Comparison of ENCODE assay signal across 12 cellular contexts in genomic region chr9:37976714-37977477, GRCh38.
DNase-seq lines count a peak whose midpoint lies in the region; TF ChIP-seq lines count a peak whose summit lies in the region.
"Had no signal": no experiment of that assay in that cellular context is flagged by ENCODE, and none has a peak within 500 bp of the region (broad histone marks: within the 10 kb centered on the region; RNA-seq: fewer than 3 reads in every experiment).

No MANE protein-coding gene starts in this region.

- no peaks in the 10 kb centered on the region for H3K36me3 ChIP-seq in breast epithelium
- H3K36me3 ChIP-seq in mesenchymal stem cell (ENCODE audit: control insufficient read depth in 1 of 2, insufficient read depth in 2 of 2, low read depth in 1 of 2, low read length in 2 of 2), result peaks cover 13 to 15% of the 10 kb centered on the region in 2 experiments
- H3K36me3 ChIP-seq in PC-9 (ENCODE audit: low read depth), result no peaks in the 10 kb centered on the region; the same call in 1 of the 2 replicates
- H3K36me3 ChIP-seq in BE2C, result peaks cover 5% of the 10 kb centered on the region

- H3K18ac ChIP-seq in mesenchymal stem cell (ENCODE audit: low read depth in 1 of 2, low read length in 2 of 2), result peak overlapping the region; percentile 13 to 34

- no peak overlapping the region for H4K91ac ChIP-seq in mesenchymal stem cell (ENCODE audit: low read length)

- H3K4me1 ChIP-seq in breast epithelium, result no peaks in the 10 kb centered on the region
- peaks cover 27% of the 10 kb centered on the region for H3K4me1 ChIP-seq in mesenchymal stem cell (ENCODE audit: control insufficient read depth, insufficient read depth, low read depth, low read length)
- H3K4me1 ChIP-seq in PC-9 (replicated peaks; ENCODE audit: insufficient read depth), result no peaks in the 10 kb centered on the region
- peaks cover 16% of the 10 kb centered on the region for H3K4me1 ChIP-seq in BE2C

- H3K79me2 ChIP-seq in PC-9 (ENCODE audit: low read depth), result peaks cover 19% of the 10 kb centered on the region; the same call in 1 of the 2 replicates

- no peak overlapping the region for H3K14ac ChIP-seq in mesenchymal stem cell (ENCODE audit: low read length in 2 of 2)

- no peak overlapping the region for H3K4ac ChIP-seq in mesenchymal stem cell (ENCODE audit: low read depth in 1 of 2, low read length in 2 of 2)

- peaks cover 12% of the 10 kb centered on the region; the same call in 1 of the 2 replicates for H4K20me1 ChIP-seq in PC-9 (ENCODE audit: insufficient read depth)

- H3K27me3 ChIP-seq in breast epithelium (no peaks in the 10 kb centered on the region), mesenchymal stem cell (ENCODE audit: control insufficient read depth in 1 of 2, insufficient read depth in 1 of 2, low read length in 2 of 2) (no peaks in the 10 kb centered on the region), PC-9 (ENCODE audit: insufficient read depth, low read depth) (no peaks in the 10 kb centered on the region), BE2C (no peaks in the 10 kb centered on the region)
- H3K27me3 ChIP-seq: esophagus muscularis mucosa had no signal

- H2AFZ ChIP-seq in mesenchymal stem cell (ENCODE audit: low read depth, low read length) (no peak overlapping the region), PC-9 (no peak overlapping the region)

- H2AK5ac ChIP-seq in mesenchymal stem cell (ENCODE audit: low read length, severe bottlenecking), result peak overlapping the region; percentile 30

- H2BK15ac ChIP-seq in mesenchymal stem cell (ENCODE audit: low read depth, poor library complexity, severe bottlenecking), result no peak overlapping the region

- H3K27ac ChIP-seq in breast epithelium, result peak overlapping the region; percentile 29 to 69
- peak overlapping the region; percentile 57 for H3K27ac ChIP-seq in mesenchymal stem cell (ENCODE audit: low read length, poor library complexity, severe bottlenecking)
- H3K27ac ChIP-seq in PC-9, result no peak overlapping the region

- TF ChIP-seq POLR2A in breast epithelium (IDR thresholded peaks at IDR 0.05), result no peak

- no peak overlapping the region for H3K23ac ChIP-seq in mesenchymal stem cell (ENCODE audit: low read length in 2 of 2)

- no peaks in the 10 kb centered on the region for H3K9me2 ChIP-seq in PC-9 (ENCODE audit: insufficient read depth)

- CTCF ChIA-PET in PC-9 (lab: Charles Lee), result no interaction called here

- H3K4me2 ChIP-seq in mesenchymal stem cell (ENCODE audit: low read length, poor library complexity, severe bottlenecking) (no peak overlapping the region), PC-9 (no peak overlapping the region)

- H2BK5ac ChIP-seq in mesenchymal stem cell (ENCODE audit: low read depth, low read length, poor library complexity, severe bottlenecking), result no peak overlapping the region

- no peak for TF ChIP-seq CTCF in AG09309 (IDR thresholded peaks at IDR 0.05; ENCODE audit: control insufficient read depth, insufficient read depth, low read depth, low read length, missing control alignments)
- no peak for TF ChIP-seq CTCF in breast epithelium (IDR thresholded peaks at IDR 0.05)
- no peak for TF ChIP-seq CTCF in PC-9 (conservative IDR thresholded peaks at IDR 0.05)
- no peak for TF ChIP-seq CTCF in BE2C (IDR thresholded peaks at IDR 0.05; ENCODE audit: low read depth, low read length)

- peak; percentile 63 for DNase-seq in AG09309 (ENCODE audit: low read depth)
- peak; percentile 52 for DNase-seq in NCI-H1092 (lab: John Stamatoyannopoulos, UW)
- no peak for DNase-seq in breast epithelium (ENCODE audit: low spot score in 2 of 2)
- peak; percentile 96 for DNase-seq in mesenchymal stem cell
- no peak for DNase-seq in NCI-H146 treated with DMSO at 0.1 percent for 48 hours (lab: John Stamatoyannopoulos, UW; ENCODE audit: unreplicated experiment)
- no peak for DNase-seq in activated CD4-positive, CD25-positive, alpha-beta regulatory T cell treated with anti-CD3 and anti-CD28 coated beads, Interleukin-2, amount 50 U/mL, for 72 hours
- no peak for DNase-seq in PC-9
- DNase-seq in BE2C, result no peak
- DNase-seq: activated naive CD4-positive, alpha-beta T cell treated with anti-CD3 and anti-CD28 coated beads, Interleukin-2, amount 10 ng/mL, durations not matched to agents 7 days and 5 days; CD4-positive, alpha-beta T cell; stimulated activated CD4-positive, alpha-beta T cell treated with anti-CD3 and anti-CD28 coated beads, Interleukin-1b, Interleukin-23, amount 100 ng/mL, for 48 hours had no signal

- 37% methylated on average over 6 of the region's 8 CpGs for WGBS in mesenchymal stem cell

- intact Hi-C loops in breast epithelium (cut with DNase I; ENCODE audit: low total_unique reads), result no loop called here
- intact Hi-C loops in PC-9 (cut with micrococcal nuclease; ENCODE audit: unreplicated experiment), result no loop called here

- H2BK12ac ChIP-seq in mesenchymal stem cell (ENCODE audit: low read length in 2 of 2), result no peak overlapping the region

- no peak overlapping the region for H2BK120ac ChIP-seq in mesenchymal stem cell (ENCODE audit: low read depth, low read length)

- H4K8ac ChIP-seq in mesenchymal stem cell (ENCODE audit: low read length), result no peak overlapping the region

- BruUV-seq in PC-9 (replicated peaks; lab: Mats Ljungman, UMichigan), result no TSS peak

- H3K79me1 ChIP-seq in mesenchymal stem cell (replicated peaks; ENCODE audit: low read length, poor library complexity, severe bottlenecking), result peaks cover 8% of the 10 kb centered on the region

- H3K9ac ChIP-seq in mesenchymal stem cell (ENCODE audit: low read length), result peak overlapping the region; percentile 70

- POLR2A ChIA-PET in PC-9 (lab: Charles Lee; ENCODE audit: unreplicated experiment), result no interaction called here

- H3K4me3 ChIP-seq in AG09309 (ENCODE audit: control insufficient read depth, low read depth, low read length) (no peak overlapping the region), breast epithelium (no peak overlapping the region), mesenchymal stem cell (ENCODE audit: insufficient read depth in 1 of 2, low read depth in 1 of 2, low read length in 2 of 2) (peak overlapping the region in 1 of 2 experiments; percentile 27), PC-9 (no peak overlapping the region), BE2C (ENCODE audit: low read depth, low read length) (no peak overlapping the region)
- H3K4me3 ChIP-seq: esophagus muscularis mucosa had no signal

- H3K9me3 ChIP-seq in breast epithelium, result no peaks in the 10 kb centered on the region
- no peaks in the 10 kb centered on the region for H3K9me3 ChIP-seq in mesenchymal stem cell (ENCODE audit: control insufficient read depth, low read length)
- H3K9me3 ChIP-seq in PC-9 (ENCODE audit: insufficient read depth, low read depth), result no peaks in the 10 kb centered on the region
- no peaks in the 10 kb centered on the region for H3K9me3 ChIP-seq in BE2C
- H3K9me3 ChIP-seq: esophagus muscularis mucosa had no signal

- peaks cover 11% of the 10 kb centered on the region; the same call in 1 of the 2 replicates for H3F3A ChIP-seq in PC-9 (ENCODE audit: insufficient read depth, low read depth)

Comparison
In these comparisons a context has a peak if more than half of its experiments do, and no peak if none do; other contexts are left out.
1. DNase-seq: peak in AG09309 (single experiment), NCI-H1092 (single experiment) and mesenchymal stem cell (single experiment); none in breast epithelium (0 of 2), NCI-H146 treated with DMSO at 0.1 percent for 48 hours (single experiment), activated CD4-positive, CD25-positive, alpha-beta regulatory T cell treated with anti-CD3 and anti-CD28 coated beads, Interleukin-2, amount 50 U/mL, for 72 hours (single experiment), PC-9 (0 of 2) and BE2C (single experiment).